ENCODE assay signal across 1 cellular context in the genomic region with DNA sequence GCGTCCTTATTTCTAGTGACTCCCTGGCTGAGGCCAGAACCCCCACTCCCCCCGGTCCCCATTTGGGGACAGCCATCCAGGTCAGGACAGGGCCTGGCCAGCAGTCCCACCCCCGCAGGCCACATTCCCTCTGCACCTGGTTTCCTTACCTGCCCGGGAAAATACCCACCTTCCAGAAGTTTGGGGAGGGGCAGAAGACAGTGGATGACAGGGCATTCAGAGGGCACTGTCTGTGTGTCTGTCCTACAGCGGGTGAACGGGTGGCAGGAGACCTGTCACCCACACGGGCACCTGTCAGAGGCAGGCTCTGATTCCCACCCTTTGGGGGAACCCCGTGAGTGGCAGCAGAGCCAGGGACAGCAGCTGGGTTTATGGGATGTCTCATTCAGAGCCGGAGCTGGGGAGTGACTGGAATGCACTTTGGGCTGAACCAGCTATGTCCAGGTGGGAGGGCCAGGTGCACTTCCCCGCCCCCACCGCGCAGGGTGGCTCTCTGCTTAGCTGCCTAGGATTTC.
TF ChIP-seq lines count a peak whose summit lies in the region.

No MANE protein-coding gene starts in this region.

TF ChIP-seq in HepG2, 621 proteins besides CTCF, POLR2A, EP300 and RAD21 (continued from another document and continues in another):
- no peak for TF ChIP-seq MAFK (conservative IDR thresholded peaks at IDR 0.05 in 1 of 2, IDR thresholded peaks at IDR 0.05 in 1 of 2; ENCODE audit: low read length in 2 of 2)
- TF ChIP-seq ZBTB20 (CRISPR knock-in tag; IDR thresholded peaks at IDR 0.05; ENCODE audit: borderline replicate concordance, low read depth) = peak; percentile 35; the same call in 1 of the 2 replicates
- peak; percentile 72 for TF ChIP-seq POLR2AphosphoS5 (IDR thresholded peaks at IDR 0.05; ENCODE audit: low read depth, low read length)
- TF ChIP-seq JUND (CRISPR knock-in tag; IDR thresholded peaks at IDR 0.05) = no peak
- TF ChIP-seq, protein P1, sequence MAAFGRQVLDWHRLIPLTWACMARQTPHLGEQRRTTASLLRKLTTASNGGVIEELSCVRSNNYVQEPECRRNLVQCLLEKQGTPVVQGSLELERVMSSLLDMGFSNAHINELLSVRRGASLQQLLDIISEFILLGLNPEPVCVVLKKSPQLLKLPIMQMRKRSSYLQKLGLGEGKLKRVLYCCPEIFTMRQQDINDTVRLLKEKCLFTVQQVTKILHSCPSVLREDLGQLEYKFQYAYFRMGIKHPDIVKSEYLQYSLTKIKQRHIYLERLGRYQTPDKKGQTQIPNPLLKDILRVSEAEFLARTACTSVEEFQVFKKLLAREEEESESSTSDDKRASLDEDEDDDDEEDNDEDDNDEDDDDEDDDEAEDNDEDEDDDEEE (CRISPR knock-in tag; IDR thresholded peaks at IDR 0.05) = 0 out of 2 replicates have a peak, but pooled peaks have one; percentile 61
- no peak for TF ChIP-seq ZNF451 (CRISPR knock-in tag; IDR thresholded peaks at IDR 0.05)
- TF ChIP-seq, protein P2, sequence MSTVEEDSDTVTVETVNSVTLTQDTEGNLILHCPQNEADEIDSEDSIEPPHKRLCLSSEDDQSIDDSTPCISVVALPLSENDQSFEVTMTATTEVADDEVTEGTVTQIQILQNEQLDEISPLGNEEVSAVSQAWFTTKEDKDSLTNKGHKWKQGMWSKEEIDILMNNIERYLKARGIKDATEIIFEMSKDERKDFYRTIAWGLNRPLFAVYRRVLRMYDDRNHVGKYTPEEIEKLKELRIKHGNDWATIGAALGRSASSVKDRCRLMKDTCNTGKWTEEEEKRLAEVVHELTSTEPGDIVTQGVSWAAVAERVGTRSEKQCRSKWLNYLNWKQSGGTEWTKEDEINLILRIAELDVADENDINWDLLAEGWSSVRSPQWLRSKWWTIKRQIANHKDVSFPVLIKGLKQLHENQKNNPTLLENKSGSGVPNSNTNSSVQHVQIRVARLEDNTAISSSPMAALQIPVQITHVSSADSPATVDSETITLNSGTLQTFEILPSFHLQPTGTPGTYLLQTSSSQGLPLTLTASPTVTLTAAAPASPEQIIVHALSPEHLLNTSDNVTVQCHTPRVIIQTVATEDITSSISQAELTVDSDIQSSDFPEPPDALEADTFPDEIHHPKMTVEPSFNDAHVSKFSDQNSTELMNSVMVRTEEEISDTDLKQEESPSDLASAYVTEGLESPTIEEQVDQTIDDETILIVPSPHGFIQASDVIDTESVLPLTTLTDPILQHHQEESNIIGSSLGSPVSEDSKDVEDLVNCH (CRISPR knock-in tag; IDR thresholded peaks at IDR 0.05) = no peak
- TF ChIP-seq, protein P3, sequence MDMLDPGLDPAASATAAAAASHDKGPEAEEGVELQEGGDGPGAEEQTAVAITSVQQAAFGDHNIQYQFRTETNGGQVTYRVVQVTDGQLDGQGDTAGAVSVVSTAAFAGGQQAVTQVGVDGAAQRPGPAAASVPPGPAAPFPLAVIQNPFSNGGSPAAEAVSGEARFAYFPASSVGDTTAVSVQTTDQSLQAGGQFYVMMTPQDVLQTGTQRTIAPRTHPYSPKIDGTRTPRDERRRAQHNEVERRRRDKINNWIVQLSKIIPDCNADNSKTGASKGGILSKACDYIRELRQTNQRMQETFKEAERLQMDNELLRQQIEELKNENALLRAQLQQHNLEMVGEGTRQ (IDR thresholded peaks at IDR 0.05; ENCODE audit: low read depth, low read length) = no peak
- TF ChIP-seq, protein P3 (CRISPR knock-in tag; IDR thresholded peaks at IDR 0.05; ENCODE audit: borderline replicate concordance) = 0 out of 2 replicates have a peak, but pooled peaks have one; percentile 28
- TF ChIP-seq ZNF619 (CRISPR knock-in tag; IDR thresholded peaks at IDR 0.05) = 0 out of 2 replicates have a peak, but pooled peaks have one; percentile 4
- TF ChIP-seq ZNF331 (CRISPR knock-in tag; IDR thresholded peaks at IDR 0.05) = peak; percentile 5; the same call in 1 of the 2 replicates
- TF ChIP-seq FIP1L1 (IDR thresholded peaks at IDR 0.05; ENCODE audit: borderline replicate concordance, insufficient read depth, low read depth, low read length) = 0 out of 2 replicates have a peak, but pooled peaks have one; percentile 55
- TF ChIP-seq, protein P4, sequence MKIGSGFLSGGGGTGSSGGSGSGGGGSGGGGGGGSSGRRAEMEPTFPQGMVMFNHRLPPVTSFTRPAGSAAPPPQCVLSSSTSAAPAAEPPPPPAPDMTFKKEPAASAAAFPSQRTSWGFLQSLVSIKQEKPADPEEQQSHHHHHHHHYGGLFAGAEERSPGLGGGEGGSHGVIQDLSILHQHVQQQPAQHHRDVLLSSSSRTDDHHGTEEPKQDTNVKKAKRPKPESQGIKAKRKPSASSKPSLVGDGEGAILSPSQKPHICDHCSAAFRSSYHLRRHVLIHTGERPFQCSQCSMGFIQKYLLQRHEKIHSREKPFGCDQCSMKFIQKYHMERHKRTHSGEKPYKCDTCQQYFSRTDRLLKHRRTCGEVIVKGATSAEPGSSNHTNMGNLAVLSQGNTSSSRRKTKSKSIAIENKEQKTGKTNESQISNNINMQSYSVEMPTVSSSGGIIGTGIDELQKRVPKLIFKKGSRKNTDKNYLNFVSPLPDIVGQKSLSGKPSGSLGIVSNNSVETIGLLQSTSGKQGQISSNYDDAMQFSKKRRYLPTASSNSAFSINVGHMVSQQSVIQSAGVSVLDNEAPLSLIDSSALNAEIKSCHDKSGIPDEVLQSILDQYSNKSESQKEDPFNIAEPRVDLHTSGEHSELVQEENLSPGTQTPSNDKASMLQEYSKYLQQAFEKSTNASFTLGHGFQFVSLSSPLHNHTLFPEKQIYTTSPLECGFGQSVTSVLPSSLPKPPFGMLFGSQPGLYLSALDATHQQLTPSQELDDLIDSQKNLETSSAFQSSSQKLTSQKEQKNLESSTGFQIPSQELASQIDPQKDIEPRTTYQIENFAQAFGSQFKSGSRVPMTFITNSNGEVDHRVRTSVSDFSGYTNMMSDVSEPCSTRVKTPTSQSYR (CRISPR knock-in tag; IDR thresholded peaks at IDR 0.05; ENCODE audit: borderline replicate concordance) = peak; percentile 71; the same call in 1 of the 2 replicates
- TF ChIP-seq, protein P5, sequence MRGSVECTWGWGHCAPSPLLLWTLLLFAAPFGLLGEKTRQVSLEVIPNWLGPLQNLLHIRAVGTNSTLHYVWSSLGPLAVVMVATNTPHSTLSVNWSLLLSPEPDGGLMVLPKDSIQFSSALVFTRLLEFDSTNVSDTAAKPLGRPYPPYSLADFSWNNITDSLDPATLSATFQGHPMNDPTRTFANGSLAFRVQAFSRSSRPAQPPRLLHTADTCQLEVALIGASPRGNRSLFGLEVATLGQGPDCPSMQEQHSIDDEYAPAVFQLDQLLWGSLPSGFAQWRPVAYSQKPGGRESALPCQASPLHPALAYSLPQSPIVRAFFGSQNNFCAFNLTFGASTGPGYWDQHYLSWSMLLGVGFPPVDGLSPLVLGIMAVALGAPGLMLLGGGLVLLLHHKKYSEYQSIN (CRISPR knock-in tag; IDR thresholded peaks at IDR 0.05; ENCODE audit: borderline replicate concordance) = no peak
- TF ChIP-seq, protein P6, sequence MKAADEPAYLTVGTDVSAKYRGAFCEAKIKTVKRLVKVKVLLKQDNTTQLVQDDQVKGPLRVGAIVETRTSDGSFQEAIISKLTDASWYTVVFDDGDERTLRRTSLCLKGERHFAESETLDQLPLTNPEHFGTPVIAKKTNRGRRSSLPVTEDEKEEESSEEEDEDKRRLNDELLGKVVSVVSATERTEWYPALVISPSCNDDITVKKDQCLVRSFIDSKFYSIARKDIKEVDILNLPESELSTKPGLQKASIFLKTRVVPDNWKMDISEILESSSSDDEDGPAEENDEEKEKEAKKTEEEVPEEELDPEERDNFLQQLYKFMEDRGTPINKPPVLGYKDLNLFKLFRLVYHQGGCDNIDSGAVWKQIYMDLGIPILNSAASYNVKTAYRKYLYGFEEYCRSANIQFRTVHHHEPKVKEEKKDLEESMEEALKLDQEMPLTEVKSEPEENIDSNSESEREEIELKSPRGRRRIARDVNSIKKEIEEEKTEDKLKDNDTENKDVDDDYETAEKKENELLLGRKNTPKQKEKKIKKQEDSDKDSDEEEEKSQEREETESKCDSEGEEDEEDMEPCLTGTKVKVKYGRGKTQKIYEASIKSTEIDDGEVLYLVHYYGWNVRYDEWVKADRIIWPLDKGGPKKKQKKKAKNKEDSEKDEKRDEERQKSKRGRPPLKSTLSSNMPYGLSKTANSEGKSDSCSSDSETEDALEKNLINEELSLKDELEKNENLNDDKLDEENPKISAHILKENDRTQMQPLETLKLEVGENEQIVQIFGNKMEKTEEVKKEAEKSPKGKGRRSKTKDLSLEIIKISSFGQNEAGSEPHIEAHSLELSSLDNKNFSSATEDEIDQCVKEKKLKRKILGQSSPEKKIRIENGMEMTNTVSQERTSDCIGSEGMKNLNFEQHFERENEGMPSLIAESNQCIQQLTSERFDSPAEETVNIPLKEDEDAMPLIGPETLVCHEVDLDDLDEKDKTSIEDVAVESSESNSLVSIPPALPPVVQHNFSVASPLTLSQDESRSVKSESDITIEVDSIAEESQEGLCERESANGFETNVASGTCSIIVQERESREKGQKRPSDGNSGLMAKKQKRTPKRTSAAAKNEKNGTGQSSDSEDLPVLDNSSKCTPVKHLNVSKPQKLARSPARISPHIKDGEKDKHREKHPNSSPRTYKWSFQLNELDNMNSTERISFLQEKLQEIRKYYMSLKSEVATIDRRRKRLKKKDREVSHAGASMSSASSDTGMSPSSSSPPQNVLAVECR (CRISPR knock-in tag; IDR thresholded peaks at IDR 0.05; ENCODE audit: borderline replicate concordance) = no peak
- TF ChIP-seq ELF1 (CRISPR knock-in tag; IDR thresholded peaks at IDR 0.05) = 0 out of 2 replicates have a peak, but pooled peaks have one; percentile 7
- TF ChIP-seq, protein P7, sequence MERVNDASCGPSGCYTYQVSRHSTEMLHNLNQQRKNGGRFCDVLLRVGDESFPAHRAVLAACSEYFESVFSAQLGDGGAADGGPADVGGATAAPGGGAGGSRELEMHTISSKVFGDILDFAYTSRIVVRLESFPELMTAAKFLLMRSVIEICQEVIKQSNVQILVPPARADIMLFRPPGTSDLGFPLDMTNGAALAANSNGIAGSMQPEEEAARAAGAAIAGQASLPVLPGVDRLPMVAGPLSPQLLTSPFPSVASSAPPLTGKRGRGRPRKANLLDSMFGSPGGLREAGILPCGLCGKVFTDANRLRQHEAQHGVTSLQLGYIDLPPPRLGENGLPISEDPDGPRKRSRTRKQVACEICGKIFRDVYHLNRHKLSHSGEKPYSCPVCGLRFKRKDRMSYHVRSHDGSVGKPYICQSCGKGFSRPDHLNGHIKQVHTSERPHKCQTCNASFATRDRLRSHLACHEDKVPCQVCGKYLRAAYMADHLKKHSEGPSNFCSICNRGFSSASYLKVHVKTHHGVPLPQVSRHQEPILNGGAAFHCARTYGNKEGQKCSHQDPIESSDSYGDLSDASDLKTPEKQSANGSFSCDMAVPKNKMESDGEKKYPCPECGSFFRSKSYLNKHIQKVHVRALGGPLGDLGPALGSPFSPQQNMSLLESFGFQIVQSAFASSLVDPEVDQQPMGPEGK (CRISPR knock-in tag; IDR thresholded peaks at IDR 0.05) = peak; percentile 79
- TF ChIP-seq, protein P8, sequence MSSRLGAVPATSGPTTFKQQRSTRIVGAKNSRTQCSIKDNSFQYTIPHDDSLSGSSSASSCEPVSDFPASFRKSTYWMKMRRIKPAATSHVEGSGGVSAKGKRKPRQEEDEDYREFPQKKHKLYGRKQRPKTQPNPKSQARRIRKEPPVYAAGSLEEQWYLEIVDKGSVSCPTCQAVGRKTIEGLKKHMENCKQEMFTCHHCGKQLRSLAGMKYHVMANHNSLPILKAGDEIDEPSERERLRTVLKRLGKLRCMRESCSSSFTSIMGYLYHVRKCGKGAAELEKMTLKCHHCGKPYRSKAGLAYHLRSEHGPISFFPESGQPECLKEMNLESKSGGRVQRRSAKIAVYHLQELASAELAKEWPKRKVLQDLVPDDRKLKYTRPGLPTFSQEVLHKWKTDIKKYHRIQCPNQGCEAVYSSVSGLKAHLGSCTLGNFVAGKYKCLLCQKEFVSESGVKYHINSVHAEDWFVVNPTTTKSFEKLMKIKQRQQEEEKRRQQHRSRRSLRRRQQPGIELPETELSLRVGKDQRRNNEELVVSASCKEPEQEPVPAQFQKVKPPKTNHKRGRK (CRISPR knock-in tag; IDR thresholded peaks at IDR 0.05) = no peak
- TF ChIP-seq, protein P9, sequence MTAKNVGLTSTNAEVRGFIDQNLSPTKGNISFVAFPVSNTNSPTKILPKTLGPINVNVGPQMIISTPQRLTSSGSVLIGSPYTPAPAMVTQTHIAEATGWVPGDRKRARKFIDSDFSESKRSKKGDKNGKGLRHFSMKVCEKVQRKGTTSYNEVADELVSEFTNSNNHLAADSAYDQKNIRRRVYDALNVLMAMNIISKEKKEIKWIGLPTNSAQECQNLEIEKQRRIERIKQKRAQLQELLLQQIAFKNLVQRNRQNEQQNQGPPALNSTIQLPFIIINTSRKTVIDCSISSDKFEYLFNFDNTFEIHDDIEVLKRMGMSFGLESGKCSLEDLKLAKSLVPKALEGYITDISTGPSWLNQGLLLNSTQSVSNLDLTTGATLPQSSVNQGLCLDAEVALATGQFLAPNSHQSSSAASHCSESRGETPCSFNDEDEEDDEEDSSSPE (CRISPR knock-in tag; IDR thresholded peaks at IDR 0.05) = 0 out of 2 replicates have a peak, but pooled peaks have one; percentile 21
- TF ChIP-seq PITX1 (CRISPR knock-in tag; IDR thresholded peaks at IDR 0.05) = peak; percentile 76
- TF ChIP-seq ZNF326 (CRISPR knock-in tag; IDR thresholded peaks at IDR 0.05; ENCODE audit: borderline replicate concordance) = no peak
- TF ChIP-seq RBM22 (optimal IDR thresholded peaks at IDR 0.05; ENCODE audit: low read length) = peak; percentile 7
- TF ChIP-seq, protein P10, sequence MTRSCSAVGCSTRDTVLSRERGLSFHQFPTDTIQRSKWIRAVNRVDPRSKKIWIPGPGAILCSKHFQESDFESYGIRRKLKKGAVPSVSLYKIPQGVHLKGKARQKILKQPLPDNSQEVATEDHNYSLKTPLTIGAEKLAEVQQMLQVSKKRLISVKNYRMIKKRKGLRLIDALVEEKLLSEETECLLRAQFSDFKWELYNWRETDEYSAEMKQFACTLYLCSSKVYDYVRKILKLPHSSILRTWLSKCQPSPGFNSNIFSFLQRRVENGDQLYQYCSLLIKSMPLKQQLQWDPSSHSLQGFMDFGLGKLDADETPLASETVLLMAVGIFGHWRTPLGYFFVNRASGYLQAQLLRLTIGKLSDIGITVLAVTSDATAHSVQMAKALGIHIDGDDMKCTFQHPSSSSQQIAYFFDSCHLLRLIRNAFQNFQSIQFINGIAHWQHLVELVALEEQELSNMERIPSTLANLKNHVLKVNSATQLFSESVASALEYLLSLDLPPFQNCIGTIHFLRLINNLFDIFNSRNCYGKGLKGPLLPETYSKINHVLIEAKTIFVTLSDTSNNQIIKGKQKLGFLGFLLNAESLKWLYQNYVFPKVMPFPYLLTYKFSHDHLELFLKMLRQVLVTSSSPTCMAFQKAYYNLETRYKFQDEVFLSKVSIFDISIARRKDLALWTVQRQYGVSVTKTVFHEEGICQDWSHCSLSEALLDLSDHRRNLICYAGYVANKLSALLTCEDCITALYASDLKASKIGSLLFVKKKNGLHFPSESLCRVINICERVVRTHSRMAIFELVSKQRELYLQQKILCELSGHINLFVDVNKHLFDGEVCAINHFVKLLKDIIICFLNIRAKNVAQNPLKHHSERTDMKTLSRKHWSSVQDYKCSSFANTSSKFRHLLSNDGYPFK (CRISPR knock-in tag; IDR thresholded peaks at IDR 0.05; ENCODE audit: borderline replicate concordance) = no peak
- TF ChIP-seq SMC3 (IDR thresholded peaks at IDR 0.05; ENCODE audit: low read length) = no peak
- TF ChIP-seq RARA (CRISPR knock-in tag; IDR thresholded peaks at IDR 0.05) = 0 out of 2 replicates have a peak, but pooled peaks have one; percentile 4
- TF ChIP-seq ZZZ3 (CRISPR knock-in tag; IDR thresholded peaks at IDR 0.05; ENCODE audit: borderline replicate concordance) = no peak
- TF ChIP-seq BORCS8-MEF2B (CRISPR knock-in tag; IDR thresholded peaks at IDR 0.05) = no peak
